ENCODE assay signal across 14 cellular contexts in genomic region chr15:70787001-70787400, GRCh38. TPM values are rescaled to one million over a fixed set of nuclear protein-coding genes. Genes with fewer than 3 reads are reported as not detected.
A peak's percentile ranks its signal among the peaks of the same experiment; 100 is the strongest.
DNase-seq lines count a peak whose midpoint lies in the region; TF ChIP-seq lines count a peak whose summit lies in the region.
"Had no signal": no experiment of that assay in that cellular context is flagged by ENCODE, and none has a peak within 500 bp of the region (broad histone marks: within the 10 kb centered on the region; RNA-seq: fewer than 3 reads in every experiment).

No MANE protein-coding gene starts in this region.

- CTCF ChIA-PET in Caco-2 (lab: Charles Lee), result no interaction called here

- H3K4me2 ChIP-seq in fibroblast of lung (ENCODE audit: extremely low read depth, insufficient read depth, low read length), result no peak overlapping the region
- no peak overlapping the region for H3K4me2 ChIP-seq in osteoblast (ENCODE audit: insufficient read depth, low read length)

- H3K36me3 Mint-ChIP-seq in Caco-2 (ENCODE audit: insufficient read depth, unreplicated experiment) (peaks cover 12% of the 10 kb centered on the region), immature natural killer cell (no peaks in the 10 kb centered on the region)

- no peaks in the 10 kb centered on the region for H3K79me2 ChIP-seq in fibroblast of lung (ENCODE audit: control insufficient read depth, insufficient read depth, low read length)
- H3K79me2 ChIP-seq in osteoblast (ENCODE audit: insufficient read depth, low read length), result no peaks in the 10 kb centered on the region

- no peaks in the 10 kb centered on the region for H3K9me3 Mint-ChIP-seq in Caco-2 (ENCODE audit: unreplicated experiment)
- H3K9me3 Mint-ChIP-seq in immature natural killer cell, result no peaks in the 10 kb centered on the region
- H3K9me3 Mint-ChIP-seq: CD4-positive, alpha-beta T cell had no signal

- H3K9me3 ChIP-seq in Caco-2, result no peaks in the 10 kb centered on the region
- H3K9me3 ChIP-seq in fibroblast of lung (ENCODE audit: control insufficient read depth, insufficient read depth, low read depth, low read length), result no peaks in the 10 kb centered on the region
- no peaks in the 10 kb centered on the region for H3K9me3 ChIP-seq in osteoblast (ENCODE audit: low read depth, low read length)
- no peaks in the 10 kb centered on the region for H3K9me3 ChIP-seq in WERI-Rb-1 (ENCODE audit: severe bottlenecking)
- H3K9me3 ChIP-seq in tibial nerve, result no peaks in the 10 kb centered on the region

- intact Hi-C loops in Caco-2 (cut with micrococcal nuclease; ENCODE audit: unreplicated experiment), result no loop called here

- H3K27ac ChIP-seq in fibroblast of lung (ENCODE audit: insufficient read depth, low read length) (peak overlapping the region; percentile 57), osteoblast (ENCODE audit: low read depth, low read length) (peak overlapping the region; percentile 46), WERI-Rb-1 (no peak overlapping the region), tibial nerve (no peak overlapping the region)
- H3K27ac ChIP-seq: C4-2B had no signal

- H3K27me3 ChIP-seq in Caco-2 (replicated peaks; ENCODE audit: control insufficient read depth, insufficient read depth, low read length) (no peaks in the 10 kb centered on the region), fibroblast of lung (ENCODE audit: control insufficient read depth, insufficient read depth, low read length) (no peaks in the 10 kb centered on the region), osteoblast (ENCODE audit: insufficient read depth, low read length) (no peaks in the 10 kb centered on the region), WERI-Rb-1 (ENCODE audit: insufficient read depth, low read depth, severe bottlenecking) (no peaks in the 10 kb centered on the region), tibial nerve (no peaks in the 10 kb centered on the region)

- POLR2A ChIA-PET in Caco-2 (lab: Charles Lee), result interaction anchor here (1.0 to 1.6 kb wide), 2 partner anchors 16 to 24 kb away, joined by 4 read pairs; partner anchors contain the start of gene UACA

- H4K20me1 ChIP-seq in fibroblast of lung (ENCODE audit: control insufficient read depth, extremely low read depth, insufficient read depth, low read length), result no peaks in the 10 kb centered on the region
- H4K20me1 ChIP-seq in osteoblast (ENCODE audit: insufficient read depth, low read length), result no peaks in the 10 kb centered on the region

- H3K4me3 ChIP-seq in Caco-2 (ENCODE audit: low read depth, low read length) (no peak overlapping the region), fibroblast of lung (replicated peaks in 1 of 4; ENCODE audit: control extremely low read depth in 1 of 4, insufficient read depth in 1 of 4, low read depth in 3 of 4, low read length in 4 of 4) (no peak overlapping the region), osteoblast (ENCODE audit: insufficient read depth, low read length) (no peak overlapping the region), WERI-Rb-1 (ENCODE audit: low read depth, low read length) (no peak overlapping the region), tibial nerve (no peak overlapping the region)

- peak overlapping the region; percentile 91 for H3K27ac Mint-ChIP-seq in Caco-2 (ENCODE audit: unreplicated experiment)
- H3K27ac Mint-ChIP-seq in immature natural killer cell, result no peak overlapping the region
- H3K27ac Mint-ChIP-seq: CD4-positive, alpha-beta T cell had no signal

- no peak for TF ChIP-seq EP300 in tibial nerve (IDR thresholded peaks at IDR 0.05)

- WGBS in tibial nerve, 2 donors, result 97 to 98% methylated on average over 4 of the region's 4 CpGs

- TF ChIP-seq POLR2A in tibial nerve (IDR thresholded peaks at IDR 0.05), result no peak

- H3K9ac ChIP-seq in fibroblast of lung (ENCODE audit: insufficient read depth, low read length), result no peak overlapping the region

- H3K36me3 ChIP-seq in Caco-2 (ENCODE audit: control insufficient read depth, insufficient read depth, low read length) (no peaks in the 10 kb centered on the region), fibroblast of lung (ENCODE audit: control insufficient read depth, insufficient read depth, low read length) (no peaks in the 10 kb centered on the region), osteoblast (ENCODE audit: insufficient read depth, low read length) (no peaks in the 10 kb centered on the region), WERI-Rb-1 (no peaks in the 10 kb centered on the region), tibial nerve (no peaks in the 10 kb centered on the region)

- H3K4me1 Mint-ChIP-seq in Caco-2 (ENCODE audit: low read depth, unreplicated experiment) (peaks cover 32% of the 10 kb centered on the region), immature natural killer cell (peaks cover 2 to 4% of the 10 kb centered on the region in 2 donors)

- H3K4me3 Mint-ChIP-seq in Caco-2 (ENCODE audit: unreplicated experiment) (no peak overlapping the region), immature natural killer cell (no peak overlapping the region)
- H3K4me3 Mint-ChIP-seq: CD4-positive, alpha-beta T cell had no signal

- BruUV-seq in Caco-2 (replicated peaks; lab: Mats Ljungman, UMichigan), result no TSS peak

- DNase-seq in Caco-2, result no peak
- DNase-seq in fibroblast of lung (ENCODE audit: low read depth in 2 of 2), result no peak
- no peak for DNase-seq in osteoblast (ENCODE audit: insufficient read length, low spot score, missing footprints)
- no peak for DNase-seq in immature natural killer cell
- DNase-seq in WERI-Rb-1, result no peak
- DNase-seq in tibial nerve (ENCODE audit: low spot score in 2 of 2), result no peak
- DNase-seq: ACHN; CD4-positive, alpha-beta T cell; DMS153; DMS79; GDM1; GOT3; H7 had no signal

- peaks cover 83% of the 10 kb centered on the region for H3K4me1 ChIP-seq in Caco-2
- H3K4me1 ChIP-seq in fibroblast of lung (ENCODE audit: control insufficient read depth, extremely low read depth, insufficient read depth, low read length), result peaks cover 34% of the 10 kb centered on the region
- peaks cover 44% of the 10 kb centered on the region for H3K4me1 ChIP-seq in osteoblast (ENCODE audit: insufficient read depth, low read length)
- no peaks in the 10 kb centered on the region for H3K4me1 ChIP-seq in tibial nerve

- no peak overlapping the region for H2AFZ ChIP-seq in fibroblast of lung (ENCODE audit: low read length)
- H2AFZ ChIP-seq in osteoblast (ENCODE audit: low read length), result no peak overlapping the region

- H3K27me3 Mint-ChIP-seq in Caco-2 (ENCODE audit: insufficient read depth, unreplicated experiment) (no peaks in the 10 kb centered on the region), immature natural killer cell (ENCODE audit: low read depth in 3 of 3) (peaks cover 0 to 2% (median 2%) of the 10 kb centered on the region in 3 donors)

- TF ChIP-seq CTCF in Caco-2 (IDR thresholded peaks at IDR 0.05; ENCODE audit: insufficient read depth in 1 of 2, low read depth in 1 of 2, low read length in 1 of 2, severe bottlenecking in 1 of 2, unreplicated experiment in 1 of 2), result no peak
- TF ChIP-seq CTCF in fibroblast of lung (conservative IDR thresholded peaks at IDR 0.05 in 1 of 2, IDR thresholded peaks at IDR 0.05 in 1 of 2; ENCODE audit: low read depth in 1 of 2, low read length in 2 of 2), result no peak
- TF ChIP-seq CTCF in osteoblast (IDR thresholded peaks at IDR 0.05; ENCODE audit: extremely low read depth, low read depth, low read length), result no peak
- TF ChIP-seq CTCF in WERI-Rb-1 (IDR thresholded peaks at IDR 0.05; ENCODE audit: low read depth, low read length), result no peak
- TF ChIP-seq CTCF in tibial nerve (IDR thresholded peaks at IDR 0.05), result no peak

RNA-seq across cellular contexts. Expression of gene UACA, which starts 23.6 kb away (rescaled TPM):
- 120 and 141 TPM in 2 replicates for total RNA-seq in Caco-2 (2022)
- total RNA-seq in fibroblast of lung, result 107 and 187 TPM in 2 replicates
- polyA plus RNA-seq in fibroblast of lung, result 136 and 170 TPM in 2 replicates
- polyA plus RNA-seq in fibroblast of lung (2012), result 242 and 250 TPM in 2 replicates
- polyA minus RNA-seq in fibroblast of lung (ENCODE audit: low replicate concordance), result 571 and 816 TPM in 2 replicates
- 158 and 161 TPM in 2 replicates for total RNA-seq in osteoblast
- under 1 TPM in 1 of 3 donors, not detected in 2; 0.63 TPM for polyA plus RNA-seq in immature natural killer cell
- 100 to 1,000 TPM; 107 to 210 (median 168) TPM for total RNA-seq in tibial nerve

Comparison
In these comparisons a context has a peak if more than half of its experiments do, and no peak if none do; other contexts are left out.
1. H3K27ac ChIP-seq: peak in fibroblast of lung (single experiment) and osteoblast (single experiment); none in WERI-Rb-1 (single experiment) and tibial nerve (0 of 4).